In genomic region chr5:141319699-141320098, GRCh38 we compare ENCODE assay signal across 8 cellular contexts. TPM values are rescaled to one million over a fixed set of nuclear protein-coding genes. Genes with fewer than 3 reads are reported as not detected.
DNase-seq lines count a peak whose midpoint lies in the region; ATAC-seq and TF ChIP-seq lines count a peak whose summit lies in the region.

No MANE protein-coding gene starts in this region.

- 78% methylated on average over 5 of the region's 5 CpGs for WGBS in right lobe of liver (ENCODE audit: insufficient coverage, low coverage, low lambda C conversion rate, missing lambda C conversion rate)

- peaks cover 63% of the 10 kb centered on the region for H3K9me3 Mint-ChIP-seq in activated T-cell treated with anti-CD3 and anti-CD28 coated beads, Interleukin-2, amount 50 U/mL, for 24 hours

- no peak for TF ChIP-seq POLR2A in right lobe of liver (IDR thresholded peaks at IDR 0.05)

- peak overlapping the region; percentile 99 for H3K27ac Mint-ChIP-seq in activated T-cell treated with anti-CD3 and anti-CD28 coated beads, Interleukin-2, amount 50 U/mL, for 24 hours

- no peak overlapping the region for H3K27ac ChIP-seq in right lobe of liver
- no peak overlapping the region for H3K27ac ChIP-seq in tibial artery

- H3K27me3 ChIP-seq in adipocyte (replicated peaks; ENCODE audit: control insufficient read depth, insufficient read depth, low read length) (no peaks in the 10 kb centered on the region), right lobe of liver (no peaks in the 10 kb centered on the region), tibial artery (no peaks in the 10 kb centered on the region)

- H3K36me3 Mint-ChIP-seq in activated T-cell treated with anti-CD3 and anti-CD28 coated beads, Interleukin-2, amount 50 U/mL, for 24 hours (ENCODE audit: low read depth): peaks cover 78% of the 10 kb centered on the region

- no peak for ATAC-seq in right lobe of liver
- no peak for ATAC-seq in HG03108 (IDR thresholded peaks at IDR 0.05; ENCODE audit: unreplicated experiment)

- H3K4me3 Mint-ChIP-seq in activated T-cell treated with anti-CD3 and anti-CD28 coated beads, Interleukin-2, amount 50 U/mL, for 24 hours: peak overlapping the region; percentile 98

- DNase-seq in activated T-cell treated with anti-CD3 and anti-CD28 coated beads, Interleukin-2, amount 50 U/mL, for 24 hours: no peak
- DNase-seq in activated T-cell treated with anti-CD3 and anti-CD28 coated beads, Interleukin-2, amount 50 U/mL, for 1 hour: no peak
- DNase-seq in adipocyte (ENCODE audit: low read depth) (no peak), right lobe of liver (no peak), tibial artery (no peak), epidermal melanocyte (ENCODE audit: insufficient read length, low spot score) (no peak), NCI-H128 (lab: John Stamatoyannopoulos, UW; ENCODE audit: unreplicated experiment) (no peak)

- peak overlapping the region; percentile 96 for H3K9ac ChIP-seq in adipocyte (ENCODE audit: low read length)

- no peaks in the 10 kb centered on the region for H3K27me3 Mint-ChIP-seq in activated T-cell treated with anti-CD3 and anti-CD28 coated beads, Interleukin-2, amount 50 U/mL, for 24 hours

- H3K36me3 ChIP-seq in adipocyte (ENCODE audit: control insufficient read depth, insufficient read depth, low read length, severe bottlenecking) (peaks cover 35% of the 10 kb centered on the region), right lobe of liver (peaks cover 0 to 11% (median 0%) of the 10 kb centered on the region in 4 donors), tibial artery (peaks cover 47 to 53% (median 53%) of the 10 kb centered on the region in 3 donors)

- intact Hi-C loops in right lobe of liver (cut with DNase I) (no loop called here), tibial artery (cut with DNase I; ENCODE audit: low total_unique reads) (loop anchor here (5.0 to 10.0 kb wide), 2 partner anchors 95 to 243 kb away; partner anchors contain the start of genes PCDHGA10 and PCDHGB7)

- peaks cover 44% of the 10 kb centered on the region for H3K9me3 ChIP-seq in adipocyte (ENCODE audit: control insufficient read depth, low read length)
- peaks cover 9 to 35% (median 22%) of the 10 kb centered on the region in 4 donors for H3K9me3 ChIP-seq in right lobe of liver
- peaks cover 18 to 66% (median 44%) of the 10 kb centered on the region in 3 donors for H3K9me3 ChIP-seq in tibial artery

- peak overlapping the region; percentile 96 for H3K4me3 ChIP-seq in adipocyte (ENCODE audit: low read length)
- peak overlapping the region; percentile 68 to 72 (median 70) for H3K4me3 ChIP-seq in right lobe of liver
- H3K4me3 ChIP-seq in tibial artery: peak overlapping the region; percentile 69 to 71

- TF ChIP-seq CTCF in right lobe of liver (IDR thresholded peaks at IDR 0.05): no peak
- TF ChIP-seq CTCF in tibial artery (IDR thresholded peaks at IDR 0.05): no peak

- peaks cover 33% of the 10 kb centered on the region for H3K4me1 Mint-ChIP-seq in activated T-cell treated with anti-CD3 and anti-CD28 coated beads, Interleukin-2, amount 50 U/mL, for 24 hours (ENCODE audit: low read depth)

- peaks cover 15% of the 10 kb centered on the region for H3K4me1 ChIP-seq in adipocyte (ENCODE audit: control insufficient read depth, insufficient read depth, low read length)
- H3K4me1 ChIP-seq in right lobe of liver: no peaks in the 10 kb centered on the region
- H3K4me1 ChIP-seq in tibial artery: peaks cover 0 to 12% (median 3%) of the 10 kb centered on the region in 4 donors

RNA-seq across cellular contexts. Expression of gene TAF7, which starts 0.9 kb away (rescaled TPM):
- 10 to 100 TPM; 17.7 to 37.9 (median 22.3) TPM for total RNA-seq in right lobe of liver

RNA-seq across cellular contexts. Expression of gene PCDHGA1, which starts 10.6 kb away (rescaled TPM):
- total RNA-seq in right lobe of liver: under 1 TPM in 5 of 6 experiments, not detected in 1; 0.04 to 0.18 (median 0.12) TPM

RNA-seq across cellular contexts. Expression of gene SLC25A2, which starts 15.8 kb away (rescaled TPM):
- under 1 TPM in 1 of 6 experiments, not detected in 5; 0.31 TPM for total RNA-seq in right lobe of liver

RNA-seq across cellular contexts. Expression of gene PCDHGA2, which starts 18.9 kb away (rescaled TPM):
- under 1 TPM; 0.49 to 0.88 (median 0.57) TPM for total RNA-seq in right lobe of liver

RNA-seq across cellular contexts. Expression of gene PCDHGA3, which starts 23.9 kb away (rescaled TPM):
- 1 to 10 TPM in 2 of 6 experiments, under 1 TPM in 4; 0.51 to 1.8 (median 0.76) TPM for total RNA-seq in right lobe of liver
